In genomic region chr20:32564921-32565734, GRCh38 we compare ENCODE assay signal across 12 cellular contexts. TPM values are rescaled to one million over a fixed set of nuclear protein-coding genes. Genes with fewer than 3 reads are reported as not detected.
DNase-seq lines count a peak whose midpoint lies in the region; ATAC-seq and TF ChIP-seq lines count a peak whose summit lies in the region.
"Had no signal": no experiment of that assay in that cellular context is flagged by ENCODE, and none has a peak within 500 bp of the region (broad histone marks: within the 10 kb centered on the region; RNA-seq: fewer than 3 reads in every experiment).

No MANE protein-coding gene starts in this region.

- H3K4me3 ChIP-seq in colonic mucosa (no peak overlapping the region), lung (no peak overlapping the region), upper lobe of left lung (no peak overlapping the region)

- intact Hi-C loops in Right ventricle myocardium superior (cut with DNase I) = no loop called here
- intact Hi-C loops in cardiac septum (cut with DNase I) = no loop called here
- intact Hi-C loops in colonic mucosa (cut with DNase I) = no loop called here
- intact Hi-C loops in Calu3 (cut with micrococcal nuclease; ENCODE audit: unreplicated experiment) = no loop called here
- intact Hi-C loops in MCF 10A (cut with micrococcal nuclease) = no loop called here

- POLR2A ChIA-PET in MCF 10A (lab: Yijun Ruan, JAX) = interaction anchor here (0.6 kb wide), 1 partner anchor 596 kb away, joined by 3 read pairs; no protein-coding TSS in a partner anchor

- no peaks in the 10 kb centered on the region for H3K9me3 Mint-ChIP-seq in stimulated activated naive B cell treated with anti-CD40 and anti-IgM and Interleukin-4, amounts not matched to agents 10 μg/mL and 1 μg/mL and 100 μg/mL, for 72 hours
- H3K9me3 Mint-ChIP-seq in Calu3 (ENCODE audit: low read depth, unreplicated experiment) (no peaks in the 10 kb centered on the region), MCF 10A (ENCODE audit: unreplicated experiment) (no peaks in the 10 kb centered on the region)
- H3K9me3 Mint-ChIP-seq: T-helper 1 cell treated with Interleukin-12 subunit alpha and Interleukin-12 subunit beta and Interleukin-4 antibody, amounts not matched to agents 30 μg/mL and 1 μg/mL, for 36 hours had no signal

- H3K27ac ChIP-seq in colonic mucosa = no peak overlapping the region
- H3K27ac ChIP-seq in lung (ENCODE audit: low read depth in 1 of 2, low read length in 1 of 2) = peak overlapping the region in 1 of 2 donors; percentile 9
- peak overlapping the region; percentile 7 to 49 (median 35) for H3K27ac ChIP-seq in upper lobe of left lung

- no peak overlapping the region for H3K9ac ChIP-seq in colonic mucosa (ENCODE audit: low read depth in 2 of 2, low read length in 2 of 2)

- DNase-seq in Right ventricle myocardium superior (peak; percentile 74), cardiac septum (ENCODE audit: low spot score) (no peak), colonic mucosa (peak; percentile 43), lung (ENCODE audit: low spot score) (peak; percentile 53), upper lobe of left lung (peak in 1 of 2 donors; percentile 69), Calu3 (no peak), MCF 10A (ENCODE audit: unreplicated experiment) (no peak)
- DNase-seq in stimulated activated naive B cell treated with anti-CD40 and anti-IgM and Interleukin-4, amounts not matched to agents 10 μg/mL and 1 μg/mL and 100 μg/mL, for 72 hours = no peak
- DNase-seq: GF-D8, NCI-H1417 had no signal

- H3K9me3 ChIP-seq in colonic mucosa = no peaks in the 10 kb centered on the region
- no peaks in the 10 kb centered on the region for H3K9me3 ChIP-seq in lung (ENCODE audit: control insufficient read depth in 2 of 2, insufficient read depth in 1 of 2, low read length in 1 of 2)
- no peaks in the 10 kb centered on the region for H3K9me3 ChIP-seq in upper lobe of left lung

- H3K27me3 ChIP-seq in colonic mucosa = no peaks in the 10 kb centered on the region
- no peaks in the 10 kb centered on the region for H3K27me3 ChIP-seq in lung (ENCODE audit: control insufficient read depth, insufficient read depth)
- no peaks in the 10 kb centered on the region for H3K27me3 ChIP-seq in upper lobe of left lung

- H3K4me1 Mint-ChIP-seq in stimulated activated naive B cell treated with anti-CD40 and anti-IgM and Interleukin-4, amounts not matched to agents 10 μg/mL and 1 μg/mL and 100 μg/mL, for 72 hours = peaks cover 16 to 17% of the 10 kb centered on the region in 2 donors
- H3K4me1 Mint-ChIP-seq in Calu3 (ENCODE audit: low read depth, unreplicated experiment) = no peaks in the 10 kb centered on the region
- no peaks in the 10 kb centered on the region for H3K4me1 Mint-ChIP-seq in MCF 10A (ENCODE audit: insufficient read depth, unreplicated experiment)

- no peaks in the 10 kb centered on the region for H3K36me3 Mint-ChIP-seq in stimulated activated naive B cell treated with anti-CD40 and anti-IgM and Interleukin-4, amounts not matched to agents 10 μg/mL and 1 μg/mL and 100 μg/mL, for 72 hours
- H3K36me3 Mint-ChIP-seq in Calu3 (ENCODE audit: insufficient read depth, unreplicated experiment) (peaks cover 11% of the 10 kb centered on the region), MCF 10A (ENCODE audit: insufficient read depth, unreplicated experiment) (no peaks in the 10 kb centered on the region)
- H3K36me3 Mint-ChIP-seq: brain had no signal

- peaks cover 11 to 15% of the 10 kb centered on the region in 2 donors for H3K27me3 Mint-ChIP-seq in stimulated activated naive B cell treated with anti-CD40 and anti-IgM and Interleukin-4, amounts not matched to agents 10 μg/mL and 1 μg/mL and 100 μg/mL, for 72 hours
- H3K27me3 Mint-ChIP-seq in Calu3 (ENCODE audit: unreplicated experiment) = peaks cover 30% of the 10 kb centered on the region
- H3K27me3 Mint-ChIP-seq in MCF 10A (ENCODE audit: insufficient read depth, unreplicated experiment) = no peaks in the 10 kb centered on the region

- WGBS in lung, 2 donors = 33 to 56% methylated on average over 19 of the region's 19 CpGs
- 55 to 100% methylated on average over 1 to 9 of the region's 19 CpGs for WGBS in upper lobe of left lung, 2 donors

- TF ChIP-seq CTCF in colonic mucosa (IDR thresholded peaks at IDR 0.05) (no peak), lung (IDR thresholded peaks at IDR 0.05; ENCODE audit: control extremely low read depth, extremely low read depth) (no peak), upper lobe of left lung (IDR thresholded peaks at IDR 0.05) (no peak), Calu3 (IDR thresholded peaks at IDR 0.05; ENCODE audit: unreplicated experiment) (no peak), MCF 10A (IDR thresholded peaks at IDR 0.05; ENCODE audit: unreplicated experiment) (no peak)

- BruUV-seq in Calu3 (replicated peaks; lab: Mats Ljungman, UMichigan) (no TSS peak), MCF 10A (replicated peaks; lab: Mats Ljungman, UMichigan) (no TSS peak)

- CTCF ChIA-PET in Calu3 (lab: Charles Lee) = interaction anchor here (0.6 to 1.3 kb wide), 2 partner anchors 11 to 28 kb away, joined by 3 read pairs; no protein-coding TSS in a partner anchor
- CTCF ChIA-PET in MCF 10A (lab: Yijun Ruan, JAX) = interaction anchor here (0.5 to 1.1 kb wide), 3 partner anchors 8 to 44 kb away, joined by 3 read pairs; no protein-coding TSS in a partner anchor

- peak; percentile 48 for ATAC-seq in Right ventricle myocardium superior (ENCODE audit: poor library complexity)
- no peak for ATAC-seq in lung (ENCODE audit: insufficient read depth, low FRiP score)
- peak; percentile 63 to 76 for ATAC-seq in upper lobe of left lung (ENCODE audit: low FRiP score in 2 of 2)
- no peak for ATAC-seq in stimulated activated naive B cell treated with anti-CD40 and anti-IgM and Interleukin-4, amounts not matched to agents 10 μg/mL and 1 μg/mL and 100 μg/mL, for 72 hours (replicated peaks)

- no peak for TF ChIP-seq EP300 in upper lobe of left lung (IDR thresholded peaks at IDR 0.05)

- no peak overlapping the region for H3K27ac Mint-ChIP-seq in stimulated activated naive B cell treated with anti-CD40 and anti-IgM and Interleukin-4, amounts not matched to agents 10 μg/mL and 1 μg/mL and 100 μg/mL, for 72 hours
- no peak overlapping the region for H3K27ac Mint-ChIP-seq in Calu3 (ENCODE audit: unreplicated experiment)
- no peak overlapping the region for H3K27ac Mint-ChIP-seq in MCF 10A (ENCODE audit: low read depth, unreplicated experiment)
- H3K27ac Mint-ChIP-seq: T-helper 1 cell treated with Interleukin-12 subunit alpha and Interleukin-12 subunit beta and Interleukin-4 antibody, amounts not matched to agents 30 μg/mL and 1 μg/mL, for 36 hours had no signal

- no peak overlapping the region for H3K4me3 Mint-ChIP-seq in stimulated activated naive B cell treated with anti-CD40 and anti-IgM and Interleukin-4, amounts not matched to agents 10 μg/mL and 1 μg/mL and 100 μg/mL, for 72 hours
- no peak overlapping the region for H3K4me3 Mint-ChIP-seq in Calu3 (ENCODE audit: low read depth, unreplicated experiment)
- H3K4me3 Mint-ChIP-seq in MCF 10A (ENCODE audit: unreplicated experiment) = no peak overlapping the region
- H3K4me3 Mint-ChIP-seq: brain; T-helper 1 cell treated with Interleukin-12 subunit alpha and Interleukin-12 subunit beta and Interleukin-4 antibody, amounts not matched to agents 30 μg/mL and 1 μg/mL, for 36 hours had no signal

- H3K4me1 ChIP-seq in colonic mucosa = no peaks in the 10 kb centered on the region
- peaks cover 0 to 5% of the 10 kb centered on the region in 2 donors for H3K4me1 ChIP-seq in lung (ENCODE audit: control insufficient read depth in 2 of 2, insufficient read depth in 2 of 2, low read length in 2 of 2)
- H3K4me1 ChIP-seq in upper lobe of left lung = peaks cover 4 to 13% (median 6%) of the 10 kb centered on the region in 4 donors

- no peak for TF ChIP-seq POLR2A in upper lobe of left lung (IDR thresholded peaks at IDR 0.05)

- H3K36me3 ChIP-seq in colonic mucosa (no peaks in the 10 kb centered on the region), lung (ENCODE audit: control insufficient read depth in 2 of 2, insufficient read depth in 2 of 2, low read length in 2 of 2) (no peaks in the 10 kb centered on the region), upper lobe of left lung (no peaks in the 10 kb centered on the region)

RNA-seq across cellular contexts. Expression of gene NOL4L, which starts 20.0 kb away (rescaled TPM):
- total RNA-seq in Right ventricle myocardium superior (3.5 TPM), cardiac septum (10.4 TPM), colonic mucosa (10 to 100 TPM; 54.2 to 58.0 TPM), lung (10 to 100 TPM; 15.6 to 20.6 TPM), upper lobe of left lung (10 to 100 TPM; 13.4 to 40.2 (median 19.0) TPM), Calu3 (2022) (46.9 and 55.7 TPM in 2 replicates), MCF 10A (2022) (3.3 and 4.6 TPM in 2 replicates)
- polyA plus RNA-seq in lung = 1 to 10 TPM; 7.9 to 8.8 TPM

Comparison
In these comparisons a context has a peak if more than half of its experiments do, and no peak if none do; other contexts are left out.
1. DNase-seq: peak in Right ventricle myocardium superior (single experiment), colonic mucosa (single experiment) and lung (single experiment); none in cardiac septum (single experiment), stimulated activated naive B cell treated with anti-CD40 and anti-IgM and Interleukin-4, amounts not matched to agents 10 μg/mL and 1 μg/mL and 100 μg/mL, for 72 hours (single experiment), Calu3 (single experiment) and MCF 10A (single experiment).
2. ATAC-seq: peak in Right ventricle myocardium superior (single experiment) and upper lobe of left lung (2 of 2); none in lung (single experiment) and stimulated activated naive B cell treated with anti-CD40 and anti-IgM and Interleukin-4, amounts not matched to agents 10 μg/mL and 1 μg/mL and 100 μg/mL, for 72 hours (0 of 2).